1 cellular context compared by ENCODE assay signal in genomic region chr20:19802099-19802491, GRCh38.
TF ChIP-seq lines count a peak whose summit lies in the region.

No MANE protein-coding gene starts in this region.

TF ChIP-seq in IMR-90, 13 proteins besides CTCF, POLR2A, EP300 and RAD21 (continued from another document):
- TF ChIP-seq SMC3 (IDR thresholded peaks at IDR 0.05; ENCODE audit: low read depth, low read length) (no peak), ELK1 (IDR thresholded peaks at IDR 0.05; ENCODE audit: borderline replicate concordance, low read depth, low read length) (no peak), FOS (IDR thresholded peaks at IDR 0.05; ENCODE audit: low read depth, low read length) (no peak), NFE2L2 (IDR thresholded peaks at IDR 0.05; ENCODE audit: low read depth, low read length) (no peak), CEBPB (IDR thresholded peaks at IDR 0.05; ENCODE audit: low read depth, low read length) (no peak), RCOR1 (IDR thresholded peaks at IDR 0.05; ENCODE audit: insufficient replicate concordance, low read length) (no peak), MAZ (IDR thresholded peaks at IDR 0.05; ENCODE audit: borderline replicate concordance, low read depth, low read length) (no peak), CHD1 (IDR thresholded peaks at IDR 0.05; ENCODE audit: low read depth, low read length) (no peak), MXI1 (IDR thresholded peaks at IDR 0.05; ENCODE audit: borderline replicate concordance, low read depth, low read length) (no peak), MAFK (IDR thresholded peaks at IDR 0.05; ENCODE audit: low read depth, low read length) (no peak), BHLHE40 (IDR thresholded peaks at IDR 0.05; ENCODE audit: low read depth, low read length) (no peak), RFX5 (IDR thresholded peaks at IDR 0.05; ENCODE audit: low read depth, low read length) (no peak)
